Comparison of ENCODE assay signal across 8 cellular contexts in genomic region chr9:98256632-98257218, GRCh38. TPM values are rescaled to one million over a fixed set of nuclear protein-coding genes. Genes with fewer than 3 reads are reported as not detected.
DNase-seq lines count a peak whose midpoint lies in the region; ATAC-seq and TF ChIP-seq lines count a peak whose summit lies in the region.

No MANE protein-coding gene starts in this region.

- no peaks in the 10 kb centered on the region for H3K27me3 ChIP-seq in body of pancreas

- no peaks in the 10 kb centered on the region for H3K9me3 Mint-ChIP-seq in activated CD4-positive, alpha-beta T cell treated with anti-CD3 and anti-CD28 coated beads for 36 hours (ENCODE audit: low read depth)
- no peaks in the 10 kb centered on the region for H3K9me3 Mint-ChIP-seq in stimulated activated naive CD8-positive, alpha-beta T cell treated with anti-CD3 and anti-CD28 coated beads, Interleukin-15, Interleukin-2, amounts not matched to agents 100 ng/mL and 50 ng/mL, for 24 hours

- peak overlapping the region; percentile 89 to 94 (median 92) for H3K27ac ChIP-seq in body of pancreas

- no peaks in the 10 kb centered on the region for H3K36me3 Mint-ChIP-seq in activated CD4-positive, alpha-beta T cell treated with anti-CD3 and anti-CD28 coated beads for 36 hours (ENCODE audit: low read depth)
- no peaks in the 10 kb centered on the region for H3K36me3 Mint-ChIP-seq in stimulated activated naive CD8-positive, alpha-beta T cell treated with anti-CD3 and anti-CD28 coated beads, Interleukin-15, Interleukin-2, amounts not matched to agents 100 ng/mL and 50 ng/mL, for 24 hours (ENCODE audit: low read depth)

- no peaks in the 10 kb centered on the region for H3K27me3 Mint-ChIP-seq in activated CD4-positive, alpha-beta T cell treated with anti-CD3 and anti-CD28 coated beads for 36 hours
- no peaks in the 10 kb centered on the region for H3K27me3 Mint-ChIP-seq in stimulated activated naive CD8-positive, alpha-beta T cell treated with anti-CD3 and anti-CD28 coated beads, Interleukin-15, Interleukin-2, amounts not matched to agents 100 ng/mL and 50 ng/mL, for 24 hours

- H3K4me3 ChIP-seq in body of pancreas (peak overlapping the region; percentile 53 to 93), lower leg skin (ENCODE audit: low read depth, poor library complexity, severe bottlenecking) (peak overlapping the region; percentile 82)

- ATAC-seq in activated CD4-positive, alpha-beta T cell treated with anti-CD3 and anti-CD28 coated beads for 36 hours: no peak
- ATAC-seq in body of pancreas (no peak), GM21515 (IDR thresholded peaks at IDR 0.05; ENCODE audit: unreplicated experiment) (no peak)

- no peaks in the 10 kb centered on the region for H3K9me3 ChIP-seq in body of pancreas

- DNase-seq in activated CD4-positive, alpha-beta T cell treated with anti-CD3 and anti-CD28 coated beads for 36 hours: peak; percentile 64
- no peak for DNase-seq in activated CD4-positive, alpha-beta T cell treated with anti-CD3 and anti-CD28 coated beads for 1 hour
- peak; percentile 37 for DNase-seq in SK-N-DZ (ENCODE audit: low spot score)
- DNase-seq in body of pancreas: no peak
- no peak for DNase-seq in lower leg skin (ENCODE audit: low spot score in 2 of 2)
- no peak for DNase-seq in GF-D8 (lab: John Stamatoyannopoulos, UW)

- TF ChIP-seq CTCF in body of pancreas (IDR thresholded peaks at IDR 0.05) (no peak), lower leg skin (IDR thresholded peaks at IDR 0.05) (no peak)

- TF ChIP-seq POLR2A in body of pancreas (IDR thresholded peaks at IDR 0.05) (no peak), lower leg skin (IDR thresholded peaks at IDR 0.05) (no peak)

- intact Hi-C loops in activated CD4-positive, alpha-beta T cell treated with anti-CD3 and anti-CD28 coated beads for 36 hours (cut with DNase I, micrococcal nuclease): loop anchor here (1.0 to 10.0 kb wide), 9 partner anchors 64 to 996 kb away; partner anchors contain the start of genes CORO2A (in 2 of the 2), XPA (in 2 of the 2), NCBP1 (in 1 of the 2) and TGFBR1 (in 1 of the 2)
- intact Hi-C loops in body of pancreas (cut with DNase I): loop anchor here (5.0 kb wide), 1 partner anchor 194 kb away; no protein-coding TSS in a partner anchor
- intact Hi-C loops in lower leg skin (cut with DNase I; ENCODE audit: low total_unique reads): loop anchor here (10.0 kb wide), 1 partner anchor 182 kb away; no protein-coding TSS in a partner anchor

- H3K4me1 Mint-ChIP-seq in activated CD4-positive, alpha-beta T cell treated with anti-CD3 and anti-CD28 coated beads for 36 hours: peaks cover 17% of the 10 kb centered on the region
- H3K4me1 Mint-ChIP-seq in stimulated activated naive CD8-positive, alpha-beta T cell treated with anti-CD3 and anti-CD28 coated beads, Interleukin-15, Interleukin-2, amounts not matched to agents 100 ng/mL and 50 ng/mL, for 24 hours (ENCODE audit: low read depth): peaks cover 17% of the 10 kb centered on the region

- CTCF ChIA-PET in activated CD4-positive, alpha-beta T cell treated with anti-CD3 and anti-CD28 coated beads for 36 hours (lab: Charles Lee): interaction anchor here (0.6 to 2.7 kb wide), 20 partner anchors 51 to 356 kb away, joined by 3 to 16 read pairs (median 4); partner anchors contain the start of genes TRIM14 and TRMO

- POLR2A ChIA-PET in activated CD4-positive, alpha-beta T cell treated with anti-CD3 and anti-CD28 coated beads for 36 hours (lab: Charles Lee): interaction anchor here (0.6 to 1.0 kb wide), 5 partner anchors 63 to 334 kb away, joined by 3 to 7 read pairs (median 4); partner anchors contain the start of genes TRIM14 and TRMO

- WGBS in body of pancreas, 2 donors: 15% methylated on average over 14 of the region's 14 CpGs
- 11 to 12% methylated on average over 14 of the region's 14 CpGs for WGBS in lower leg skin, 2 donors

- H3K27ac Mint-ChIP-seq in activated CD4-positive, alpha-beta T cell treated with anti-CD3 and anti-CD28 coated beads for 36 hours: peak overlapping the region; percentile 98
- H3K27ac Mint-ChIP-seq in stimulated activated naive CD8-positive, alpha-beta T cell treated with anti-CD3 and anti-CD28 coated beads, Interleukin-15, Interleukin-2, amounts not matched to agents 100 ng/mL and 50 ng/mL, for 24 hours: peak overlapping the region; percentile 88

- no peaks in the 10 kb centered on the region for H3K36me3 ChIP-seq in body of pancreas (replicated peaks in 1 of 2; ENCODE audit: insufficient read depth in 1 of 2, low read depth in 2 of 2)

- peaks cover 20% of the 10 kb centered on the region for H3K4me1 ChIP-seq in body of pancreas

- H3K4me3 Mint-ChIP-seq in activated CD4-positive, alpha-beta T cell treated with anti-CD3 and anti-CD28 coated beads for 36 hours: peak overlapping the region; percentile 94
- peak overlapping the region; percentile 87 for H3K4me3 Mint-ChIP-seq in stimulated activated naive CD8-positive, alpha-beta T cell treated with anti-CD3 and anti-CD28 coated beads, Interleukin-15, Interleukin-2, amounts not matched to agents 100 ng/mL and 50 ng/mL, for 24 hours

RNA-seq across cellular contexts. Expression of gene TBC1D2, which starts 1.3 kb away (rescaled TPM):
- total RNA-seq in activated CD4-positive, alpha-beta T cell treated with anti-CD3 and anti-CD28 coated beads for 36 hours: 1 to 10 TPM; 2.8 to 3.2 TPM
- 1.1 and 1.5 TPM in 2 replicates for polyA plus RNA-seq in SK-N-DZ (2014; cell fraction: cytosol; rRNA removed)
- polyA plus RNA-seq in SK-N-DZ (2014; cell fraction: nucleus; rRNA removed): 1.7 and 3.2 TPM in 2 replicates
- total RNA-seq in body of pancreas (1 to 10 TPM; 3.3 to 4.7 TPM), lower leg skin (10 to 100 TPM; 35.4 to 56.3 (median 45.9) TPM)

Comparison
In these comparisons a context has a peak if more than half of its experiments do, and no peak if none do; other contexts are left out.
1. DNase-seq: peak in activated CD4-positive, alpha-beta T cell treated with anti-CD3 and anti-CD28 coated beads for 36 hours (single experiment) and SK-N-DZ (single experiment); none in activated CD4-positive, alpha-beta T cell treated with anti-CD3 and anti-CD28 coated beads for 1 hour (single experiment), body of pancreas (0 of 4), lower leg skin (0 of 2) and GF-D8 (single experiment).
2. RNA of gene TBC1D2, which starts 1.3 kb away (total RNA-seq): 35.4 to 56.3 TPM in lower leg skin; 3.3 to 4.7 TPM in body of pancreas and 2.8 to 3.2 TPM in activated CD4-positive, alpha-beta T cell treated with anti-CD3 and anti-CD28 coated beads for 36 hours; every median in the first group is over 4 times any median in the second.